ENCODE assay signal across 20 cellular contexts in genomic region chr18:8208716-8209115, GRCh38.
DNase-seq lines count a peak whose midpoint lies in the region; ATAC-seq and TF ChIP-seq lines count a peak whose summit lies in the region.
"Had no signal": no experiment of that assay in that cellular context is flagged by ENCODE, and none has a peak within 500 bp of the region (broad histone marks: within the 10 kb centered on the region; RNA-seq: fewer than 3 reads in every experiment).

No MANE protein-coding gene starts in this region.

- H3K27ac Mint-ChIP-seq in endodermal cell = peak overlapping the region; percentile 25

- no peak for ATAC-seq in GM18870 (IDR thresholded peaks at IDR 0.05; ENCODE audit: unreplicated experiment)

- no peaks in the 10 kb centered on the region for H4K20me1 ChIP-seq in MM.1S (ENCODE audit: insufficient read depth, low read length)

- H3K9me3 ChIP-seq in endodermal cell (ENCODE audit: control insufficient read depth, low read length) (no peaks in the 10 kb centered on the region), MM.1S (replicated peaks; ENCODE audit: insufficient read depth, low read length) (no peaks in the 10 kb centered on the region)

- H3K27me3 ChIP-seq in endodermal cell (ENCODE audit: control insufficient read depth, insufficient read depth, low read length, poor library complexity, severe bottlenecking) = no peaks in the 10 kb centered on the region
- H3K27me3 ChIP-seq in MM.1S (replicated peaks; ENCODE audit: insufficient read depth, low read length) = no peaks in the 10 kb centered on the region

- H3F3A ChIP-seq in MM.1S (ENCODE audit: insufficient read depth, low read length) = no peaks in the 10 kb centered on the region

- peaks cover 11% of the 10 kb centered on the region for H3K36me3 Mint-ChIP-seq in endodermal cell (ENCODE audit: low read depth)

- no peak overlapping the region for H3K4me2 ChIP-seq in MM.1S (ENCODE audit: low read depth, low read length)

- no peaks in the 10 kb centered on the region for H3K27me3 Mint-ChIP-seq in endodermal cell (ENCODE audit: insufficient read depth)

- no peaks in the 10 kb centered on the region for H3K79me2 ChIP-seq in MM.1S (ENCODE audit: low read length)

- 91 to 93% methylated on average over 4 to 6 of the region's 6 CpGs for WGBS in endodermal cell (ENCODE audit: insufficient coverage in 1 of 2, insufficient read length in 1 of 2), 2 experiments

- no peaks in the 10 kb centered on the region for H3K9me2 ChIP-seq in MM.1S (replicated peaks; ENCODE audit: insufficient read depth, low read length)

- no peaks in the 10 kb centered on the region for H3K4me1 Mint-ChIP-seq in endodermal cell

- H3K27ac ChIP-seq in endodermal cell (ENCODE audit: low read depth, low read length) (no peak overlapping the region), MM.1S (ENCODE audit: low read length) (no peak overlapping the region)
- H3K27ac ChIP-seq: HL-60, SK-N-MC had no signal

- TF ChIP-seq CTCF in endodermal cell (conservative IDR thresholded peaks at IDR 0.05) (peak; percentile 43), MM.1S (IDR thresholded peaks at IDR 0.05; ENCODE audit: low read length) (no peak)

- H2AFZ ChIP-seq in MM.1S (ENCODE audit: low read length) = no peak overlapping the region

- H3K4me3 ChIP-seq in endodermal cell (ENCODE audit: low read length) (no peak overlapping the region), MM.1S (ENCODE audit: low read length) (no peak overlapping the region)
- H3K4me3 ChIP-seq: SK-N-MC had no signal

- no peak overlapping the region for H3K9ac ChIP-seq in endodermal cell (ENCODE audit: extremely low read depth, low read length, poor library complexity, severe bottlenecking)
- H3K9ac ChIP-seq in MM.1S (ENCODE audit: low read length) = no peak overlapping the region

- H3K4me3 Mint-ChIP-seq in endodermal cell = no peak overlapping the region

- DNase-seq in ELF-1 (ENCODE audit: low read depth, low spot score) (peak; percentile 11), M059J (ENCODE audit: low read depth) (peak; percentile 25), endodermal cell (peak; percentile 64), lung microvascular endothelial cell (ENCODE audit: low read depth in 2 of 2) (peak; percentile 7 to 48), MM.1S (no peak), D341Med (ENCODE audit: low spot score) (no peak)
- DNase-seq: GOT3, HCEC 1CT, Karpas-422, MV-4-11, NCI-H1105, NCI-H1436 treated with DMSO at 0.1 percent for 48 hours, NCI-H187 treated with DMSO at 0.1 percent for 48 hours, NCI-H2107, NCI-H524, NCI-H774, SIG-M5 had no signal

- H3K4me1 ChIP-seq in endodermal cell (ENCODE audit: control insufficient read depth, insufficient read depth, low read length) (no peaks in the 10 kb centered on the region), MM.1S (ENCODE audit: low read length) (no peaks in the 10 kb centered on the region)

- H3K36me3 ChIP-seq in endodermal cell (ENCODE audit: control insufficient read depth, insufficient read depth, low read length) (no peaks in the 10 kb centered on the region), MM.1S (replicated peaks; ENCODE audit: insufficient read depth, low read length) (no peaks in the 10 kb centered on the region)

- H3K9me3 Mint-ChIP-seq in endodermal cell = no peaks in the 10 kb centered on the region

Comparison
In these comparisons a context has a peak if more than half of its experiments do, and no peak if none do; other contexts are left out.
1. DNase-seq: peak in ELF-1 (single experiment), M059J (single experiment), endodermal cell (single experiment) and lung microvascular endothelial cell (2 of 2); none in MM.1S (single experiment) and D341Med (single experiment).